Comparison of ENCODE assay signal across 1 cellular context in genomic region chr13:36131931-36132297, GRCh38.
TF ChIP-seq lines count a peak whose summit lies in the region.

No MANE protein-coding gene starts in this region.

TF ChIP-seq in H1, 55 proteins besides CTCF, POLR2A, EP300 and RAD21 (continued from another document):
- TF ChIP-seq, protein P1, sequence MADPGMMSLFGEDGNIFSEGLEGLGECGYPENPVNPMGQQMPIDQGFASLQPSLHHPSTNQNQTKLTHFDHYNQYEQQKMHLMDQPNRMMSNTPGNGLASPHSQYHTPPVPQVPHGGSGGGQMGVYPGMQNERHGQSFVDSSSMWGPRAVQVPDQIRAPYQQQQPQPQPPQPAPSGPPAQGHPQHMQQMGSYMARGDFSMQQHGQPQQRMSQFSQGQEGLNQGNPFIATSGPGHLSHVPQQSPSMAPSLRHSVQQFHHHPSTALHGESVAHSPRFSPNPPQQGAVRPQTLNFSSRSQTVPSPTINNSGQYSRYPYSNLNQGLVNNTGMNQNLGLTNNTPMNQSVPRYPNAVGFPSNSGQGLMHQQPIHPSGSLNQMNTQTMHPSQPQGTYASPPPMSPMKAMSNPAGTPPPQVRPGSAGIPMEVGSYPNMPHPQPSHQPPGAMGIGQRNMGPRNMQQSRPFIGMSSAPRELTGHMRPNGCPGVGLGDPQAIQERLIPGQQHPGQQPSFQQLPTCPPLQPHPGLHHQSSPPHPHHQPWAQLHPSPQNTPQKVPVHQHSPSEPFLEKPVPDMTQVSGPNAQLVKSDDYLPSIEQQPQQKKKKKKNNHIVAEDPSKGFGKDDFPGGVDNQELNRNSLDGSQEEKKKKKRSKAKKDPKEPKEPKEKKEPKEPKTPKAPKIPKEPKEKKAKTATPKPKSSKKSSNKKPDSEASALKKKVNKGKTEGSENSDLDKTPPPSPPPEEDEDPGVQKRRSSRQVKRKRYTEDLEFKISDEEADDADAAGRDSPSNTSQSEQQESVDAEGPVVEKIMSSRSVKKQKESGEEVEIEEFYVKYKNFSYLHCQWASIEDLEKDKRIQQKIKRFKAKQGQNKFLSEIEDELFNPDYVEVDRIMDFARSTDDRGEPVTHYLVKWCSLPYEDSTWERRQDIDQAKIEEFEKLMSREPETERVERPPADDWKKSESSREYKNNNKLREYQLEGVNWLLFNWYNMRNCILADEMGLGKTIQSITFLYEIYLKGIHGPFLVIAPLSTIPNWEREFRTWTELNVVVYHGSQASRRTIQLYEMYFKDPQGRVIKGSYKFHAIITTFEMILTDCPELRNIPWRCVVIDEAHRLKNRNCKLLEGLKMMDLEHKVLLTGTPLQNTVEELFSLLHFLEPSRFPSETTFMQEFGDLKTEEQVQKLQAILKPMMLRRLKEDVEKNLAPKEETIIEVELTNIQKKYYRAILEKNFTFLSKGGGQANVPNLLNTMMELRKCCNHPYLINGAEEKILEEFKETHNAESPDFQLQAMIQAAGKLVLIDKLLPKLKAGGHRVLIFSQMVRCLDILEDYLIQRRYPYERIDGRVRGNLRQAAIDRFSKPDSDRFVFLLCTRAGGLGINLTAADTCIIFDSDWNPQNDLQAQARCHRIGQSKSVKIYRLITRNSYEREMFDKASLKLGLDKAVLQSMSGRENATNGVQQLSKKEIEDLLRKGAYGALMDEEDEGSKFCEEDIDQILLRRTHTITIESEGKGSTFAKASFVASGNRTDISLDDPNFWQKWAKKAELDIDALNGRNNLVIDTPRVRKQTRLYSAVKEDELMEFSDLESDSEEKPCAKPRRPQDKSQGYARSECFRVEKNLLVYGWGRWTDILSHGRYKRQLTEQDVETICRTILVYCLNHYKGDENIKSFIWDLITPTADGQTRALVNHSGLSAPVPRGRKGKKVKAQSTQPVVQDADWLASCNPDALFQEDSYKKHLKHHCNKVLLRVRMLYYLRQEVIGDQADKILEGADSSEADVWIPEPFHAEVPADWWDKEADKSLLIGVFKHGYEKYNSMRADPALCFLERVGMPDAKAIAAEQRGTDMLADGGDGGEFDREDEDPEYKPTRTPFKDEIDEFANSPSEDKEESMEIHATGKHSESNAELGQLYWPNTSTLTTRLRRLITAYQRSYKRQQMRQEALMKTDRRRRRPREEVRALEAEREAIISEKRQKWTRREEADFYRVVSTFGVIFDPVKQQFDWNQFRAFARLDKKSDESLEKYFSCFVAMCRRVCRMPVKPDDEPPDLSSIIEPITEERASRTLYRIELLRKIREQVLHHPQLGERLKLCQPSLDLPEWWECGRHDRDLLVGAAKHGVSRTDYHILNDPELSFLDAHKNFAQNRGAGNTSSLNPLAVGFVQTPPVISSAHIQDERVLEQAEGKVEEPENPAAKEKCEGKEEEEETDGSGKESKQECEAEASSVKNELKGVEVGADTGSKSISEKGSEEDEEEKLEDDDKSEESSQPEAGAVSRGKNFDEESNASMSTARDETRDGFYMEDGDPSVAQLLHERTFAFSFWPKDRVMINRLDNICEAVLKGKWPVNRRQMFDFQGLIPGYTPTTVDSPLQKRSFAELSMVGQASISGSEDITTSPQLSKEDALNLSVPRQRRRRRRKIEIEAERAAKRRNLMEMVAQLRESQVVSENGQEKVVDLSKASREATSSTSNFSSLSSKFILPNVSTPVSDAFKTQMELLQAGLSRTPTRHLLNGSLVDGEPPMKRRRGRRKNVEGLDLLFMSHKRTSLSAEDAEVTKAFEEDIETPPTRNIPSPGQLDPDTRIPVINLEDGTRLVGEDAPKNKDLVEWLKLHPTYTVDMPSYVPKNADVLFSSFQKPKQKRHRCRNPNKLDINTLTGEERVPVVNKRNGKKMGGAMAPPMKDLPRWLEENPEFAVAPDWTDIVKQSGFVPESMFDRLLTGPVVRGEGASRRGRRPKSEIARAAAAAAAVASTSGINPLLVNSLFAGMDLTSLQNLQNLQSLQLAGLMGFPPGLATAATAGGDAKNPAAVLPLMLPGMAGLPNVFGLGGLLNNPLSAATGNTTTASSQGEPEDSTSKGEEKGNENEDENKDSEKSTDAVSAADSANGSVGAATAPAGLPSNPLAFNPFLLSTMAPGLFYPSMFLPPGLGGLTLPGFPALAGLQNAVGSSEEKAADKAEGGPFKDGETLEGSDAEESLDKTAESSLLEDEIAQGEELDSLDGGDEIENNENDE (IDR thresholded peaks at IDR 0.05; ENCODE audit: insufficient replicate concordance, low read length), result no peak
- TF ChIP-seq JUN (IDR thresholded peaks at IDR 0.05; ENCODE audit: low read depth, low read length), result no peak
- TF ChIP-seq ATF2 (IDR thresholded peaks at IDR 0.05; ENCODE audit: low read length), result no peak
- TF ChIP-seq E2F6 (IDR thresholded peaks at IDR 0.05), result no peak
- no peak for TF ChIP-seq PHF8 (conservative IDR thresholded peaks at IDR 0.05; ENCODE audit: low read depth, low read length)
- no peak for TF ChIP-seq SRF (IDR thresholded peaks at IDR 0.05; ENCODE audit: low read depth, low read length)
- TF ChIP-seq RNF2 (IDR thresholded peaks at IDR 0.05; ENCODE audit: borderline replicate concordance, low read depth, low read length, missing control alignments, poor library complexity, severe bottlenecking), result no peak
- TF ChIP-seq CHD2 (IDR thresholded peaks at IDR 0.05; ENCODE audit: low read length), result no peak
- TF ChIP-seq TEAD4 (IDR thresholded peaks at IDR 0.05; ENCODE audit: low read depth, low read length), result no peak
- TF ChIP-seq SP2 (IDR thresholded peaks at IDR 0.05; ENCODE audit: low read length), result no peak
- no peak for TF ChIP-seq POU5F1 (IDR thresholded peaks at IDR 0.05; ENCODE audit: low read depth, low read length)
- no peak for TF ChIP-seq SUZ12 (IDR thresholded peaks at IDR 0.05; ENCODE audit: low read length)
- TF ChIP-seq EZH2 (IDR thresholded peaks at IDR 0.05; ENCODE audit: low read depth, low read length, severe bottlenecking), result no peak
- TF ChIP-seq EGR1 (IDR thresholded peaks at IDR 0.05; ENCODE audit: borderline replicate concordance, low read depth, low read length), result no peak
- no peak for TF ChIP-seq KDM4A (IDR thresholded peaks at IDR 0.05; ENCODE audit: low read depth, low read length, severe bottlenecking)
